Comparison of ENCODE assay signal across 19 cellular contexts in the genomic region with DNA sequence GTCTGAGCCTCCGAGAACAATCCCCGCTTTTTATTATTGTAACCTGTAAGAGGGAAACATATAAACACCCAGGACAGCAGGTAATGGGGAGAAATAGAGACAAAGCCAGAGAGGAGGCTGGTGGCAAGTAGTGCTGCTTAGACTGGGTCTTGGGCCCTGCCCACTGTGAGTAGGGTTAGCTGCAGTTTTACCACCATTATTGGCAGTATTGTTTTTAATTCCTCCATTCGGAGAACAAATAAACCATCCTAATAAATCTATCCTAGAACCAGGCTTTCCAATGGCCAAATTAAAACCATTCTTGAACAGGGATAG. TPM values are rescaled to one million over a fixed set of nuclear protein-coding genes. Genes with fewer than 3 reads are reported as not detected.
DNase-seq lines count a peak whose midpoint lies in the region; ATAC-seq and TF ChIP-seq lines count a peak whose summit lies in the region.
"Had no signal": no experiment of that assay in that cellular context is flagged by ENCODE, and none has a peak within 500 bp of the region (broad histone marks: within the 10 kb centered on the region; RNA-seq: fewer than 3 reads in every experiment).

No MANE protein-coding gene starts in this region.

- H3K4me3 Mint-ChIP-seq in IgD-negative memory B cell (peak overlapping the region in 1 of 4 donors; percentile 69), progenitor cell of endocrine pancreas (ENCODE audit: low read depth) (peak overlapping the region; percentile 74)

- peaks cover 0 to 21% (median 2%) of the 10 kb centered on the region in 3 donors for H3K9me3 Mint-ChIP-seq in IgD-negative memory B cell
- no peaks in the 10 kb centered on the region for H3K9me3 Mint-ChIP-seq in progenitor cell of endocrine pancreas (ENCODE audit: low read depth)
- H3K9me3 Mint-ChIP-seq: natural killer cell treated with Interleukin-12 subunit alpha and Interleukin-12 subunit beta and Interleukin-15 and Interleukin-18, amount 100 ng/mL, for 72 hours had no signal

- in situ Hi-C loops in astrocyte of the spinal cord (cut with HindIII; ENCODE audit: low sequenced_read_pairs): no loop called here

- 79% methylated on average over 3 of the region's 3 CpGs for WGBS in hepatocyte (ENCODE audit: low lambda C conversion rate, missing lambda C conversion rate)

- peak overlapping the region; percentile 26 for H3K4me2 ChIP-seq in hepatocyte
- H3K4me2 ChIP-seq: GM23338 had no signal

- peaks cover 62% of the 10 kb centered on the region for H3K27me3 Mint-ChIP-seq in IgD-negative memory B cell
- peaks cover 78% of the 10 kb centered on the region for H3K27me3 Mint-ChIP-seq in progenitor cell of endocrine pancreas

- no peaks in the 10 kb centered on the region for H3K9me2 ChIP-seq in hepatocyte (replicated peaks; ENCODE audit: insufficient read depth)

- no peak overlapping the region for H3K27ac ChIP-seq in hepatocyte
- H3K27ac ChIP-seq: suprapubic skin had no signal

- TF ChIP-seq CTCF in astrocyte of the spinal cord (IDR thresholded peaks at IDR 0.05; ENCODE audit: low read depth, low read length): no peak
- no peak for TF ChIP-seq CTCF in hepatocyte (IDR thresholded peaks at IDR 0.05; ENCODE audit: poor library complexity)
- no peak for TF ChIP-seq CTCF in progenitor cell of endocrine pancreas (IDR thresholded peaks at IDR 0.05; ENCODE audit: unreplicated experiment)

- peaks cover 4 to 11% (median 8%) of the 10 kb centered on the region in 3 donors for H3K4me1 Mint-ChIP-seq in IgD-negative memory B cell
- H3K4me1 Mint-ChIP-seq in progenitor cell of endocrine pancreas (ENCODE audit: low read depth): peaks cover 20% of the 10 kb centered on the region

- ATAC-seq in HG02885 (IDR thresholded peaks at IDR 0.05; ENCODE audit: poor library complexity, unreplicated experiment) (no peak), HG02840 (IDR thresholded peaks at IDR 0.05; ENCODE audit: low FRiP score, unreplicated experiment) (no peak)
- ATAC-seq: activated CD4-positive, alpha-beta T cell treated with anti-CD3 and anti-CD28 coated beads for 36 hours; GM23338; natural killer cell treated with Interleukin-12 subunit alpha and Interleukin-12 subunit beta and Interleukin-15 and Interleukin-18, amount 100 ng/mL, for 72 hours; right cardiac atrium had no signal

- H4K20me1 ChIP-seq in hepatocyte (ENCODE audit: insufficient read depth, poor library complexity, severe bottlenecking): peaks cover 13% of the 10 kb centered on the region

- H3K36me3 Mint-ChIP-seq in IgD-negative memory B cell: peaks cover 3% of the 10 kb centered on the region
- H3K36me3 Mint-ChIP-seq in progenitor cell of endocrine pancreas (ENCODE audit: insufficient read depth): peaks cover 37% of the 10 kb centered on the region

- H3K9me3 ChIP-seq in hepatocyte (ENCODE audit: low read depth): no peaks in the 10 kb centered on the region
- H3K9me3 ChIP-seq: Caco-2, suprapubic skin had no signal

- DNase-seq in astrocyte of the spinal cord (ENCODE audit: low read depth, low spot score) (no peak), hepatocyte (ENCODE audit: low spot score) (no peak), progenitor cell of endocrine pancreas (ENCODE audit: low spot score, unreplicated experiment) (no peak)
- no peak for DNase-seq in activated naive CD4-positive, alpha-beta T cell (lab: John Stamatoyannopoulos, UW)
- DNase-seq in activated effector memory CD4-positive, alpha-beta T cell treated with anti-CD3 and anti-CD28 coated beads, Interleukin-2, amount 50 U/mL, for 16 hours: no peak
- DNase-seq: activated CD4-positive, alpha-beta T cell treated with anti-CD3 and anti-CD28 coated beads for 36 hours; activated naive CD4-positive, alpha-beta T cell treated with anti-CD3 and anti-CD28 coated beads, Interleukin-2, amount 50 U/mL, for 16 hours; Caco-2; effector CD8-positive, alpha-beta T cell; NCI-H1694 treated with DMSO at 0.1 percent for 48 hours; NCI-H446 treated with DMSO at 0.1 percent for 48 hours; stimulated activated CD4-positive, alpha-beta T cell treated with anti-CD3 and anti-CD28 coated beads, Interleukin-2, amount 100 ng/mL, for 48 hours had no signal

- peaks cover 8% of the 10 kb centered on the region for H3K79me2 ChIP-seq in hepatocyte

- peaks cover 87% of the 10 kb centered on the region for H3K27me3 ChIP-seq in hepatocyte

- H3K27ac Mint-ChIP-seq in IgD-negative memory B cell (peak overlapping the region in 2 of 3 donors; percentile 95 to 96), progenitor cell of endocrine pancreas (no peak overlapping the region)
- H3K27ac Mint-ChIP-seq: GM23338; natural killer cell treated with Interleukin-12 subunit alpha and Interleukin-12 subunit beta and Interleukin-15 and Interleukin-18, amount 100 ng/mL, for 72 hours had no signal

- H2AFZ ChIP-seq in hepatocyte: no peak overlapping the region
- H2AFZ ChIP-seq: GM23338 had no signal

- no peaks in the 10 kb centered on the region for H3K4me1 ChIP-seq in hepatocyte (ENCODE audit: insufficient read depth)
- H3K4me1 ChIP-seq: Caco-2 had no signal

- H3K36me3 ChIP-seq in hepatocyte (replicated peaks; ENCODE audit: insufficient read depth, low read depth): no peaks in the 10 kb centered on the region
- H3K36me3 ChIP-seq: suprapubic skin had no signal

- H3K4me3 ChIP-seq in astrocyte of the spinal cord (ENCODE audit: low read depth, low read length) (peak overlapping the region; percentile 76), hepatocyte (no peak overlapping the region)
- H3K4me3 ChIP-seq: suprapubic skin had no signal

RNA-seq across cellular contexts. Expression of a gene that starts 6.3 kb away (rescaled TPM):
- polyA plus RNA-seq in IgD-negative memory B cell (not detected), hepatocyte (7.3 and 8.9 TPM in 2 replicates)
- total RNA-seq in hepatocyte (15.9 and 19.9 TPM in 2 replicates), progenitor cell of endocrine pancreas (34.8 and 35.4 TPM in 2 replicates)
- total RNA-seq: activated CD4-positive, alpha-beta T cell treated with anti-CD3 and anti-CD28 coated beads for 36 hours; GM23338; natural killer cell treated with Interleukin-12 subunit alpha and Interleukin-12 subunit beta and Interleukin-15 and Interleukin-18, amount 100 ng/mL, for 72 hours had no signal
- polyA plus RNA-seq: GM23338 had no signal

RNA-seq across cellular contexts. Expression of a gene that starts 8.3 kb away (rescaled TPM):
- polyA plus RNA-seq in IgD-negative memory B cell (not detected), hepatocyte (8.6 and 9.3 TPM in 2 replicates)
- total RNA-seq in hepatocyte (8.2 and 8.4 TPM in 2 replicates), progenitor cell of endocrine pancreas (6.3 and 10.6 TPM in 2 replicates)
- total RNA-seq: activated CD4-positive, alpha-beta T cell treated with anti-CD3 and anti-CD28 coated beads for 36 hours; Caco-2; natural killer cell treated with Interleukin-12 subunit alpha and Interleukin-12 subunit beta and Interleukin-15 and Interleukin-18, amount 100 ng/mL, for 72 hours had no signal
